Comparison of ENCODE assay signal across 6 cellular contexts in the genomic region with DNA sequence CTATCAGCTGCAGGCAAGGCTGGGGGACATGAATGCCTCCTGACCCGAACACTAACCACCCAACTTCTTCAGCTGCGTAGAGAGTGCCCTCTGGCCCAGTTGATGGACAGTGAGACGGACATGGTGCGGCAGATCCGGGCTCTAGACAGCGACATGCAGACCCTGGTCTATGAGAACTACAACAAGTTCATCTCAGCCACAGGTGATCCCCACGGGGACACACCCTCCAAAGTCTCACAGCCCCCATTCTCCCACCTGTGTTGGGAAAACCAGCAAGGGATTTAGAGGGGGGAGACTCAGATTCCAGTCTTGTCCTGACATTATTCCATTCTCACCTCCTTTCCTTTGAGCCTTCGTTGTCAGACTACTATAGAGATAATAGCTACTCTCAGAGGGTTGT. TPM values are rescaled to one million over a fixed set of nuclear protein-coding genes. Genes with fewer than 3 reads are reported as not detected.
DNase-seq lines count a peak whose midpoint lies in the region; ATAC-seq and TF ChIP-seq lines count a peak whose summit lies in the region.

No MANE protein-coding gene starts in this region.

- no peak for DNase-seq in stimulated activated effector memory CD8-positive, alpha-beta T cell treated with anti-CD3 and anti-CD28 coated beads, Interleukin-12 subunit alpha, Interleukin-12 subunit beta, amount 100 ng/mL, for 72 hours (ENCODE audit: low spot score in 2 of 2)
- DNase-seq in NCI-H526 treated with DMSO at 0.1 percent for 48 hours (lab: John Stamatoyannopoulos, UW): no peak
- no peak for DNase-seq in MV-4-11 (lab: John Stamatoyannopoulos, UW)

- H3K4me3 Mint-ChIP-seq in stimulated activated effector memory CD8-positive, alpha-beta T cell treated with anti-CD3 and anti-CD28 coated beads, Interleukin-12 subunit alpha, Interleukin-12 subunit beta, amount 100 ng/mL, for 72 hours: peak overlapping the region; percentile 70

- no peaks in the 10 kb centered on the region for H3K9me3 ChIP-seq in OCI-LY3 (ENCODE audit: insufficient read depth, low read length)
- H3K9me3 ChIP-seq in esophagus (ENCODE audit: control insufficient read depth in 2 of 2, insufficient read depth in 1 of 2, low read depth in 1 of 2, low read length in 1 of 2): no peaks in the 10 kb centered on the region

- H3K9me3 Mint-ChIP-seq in stimulated activated effector memory CD8-positive, alpha-beta T cell treated with anti-CD3 and anti-CD28 coated beads, Interleukin-12 subunit alpha, Interleukin-12 subunit beta, amount 100 ng/mL, for 72 hours: no peaks in the 10 kb centered on the region

- peak overlapping the region; percentile 91 for H3K4me2 ChIP-seq in OCI-LY3 (ENCODE audit: low read length)

- peaks cover 8% of the 10 kb centered on the region for H3K36me3 ChIP-seq in OCI-LY3 (replicated peaks; ENCODE audit: low read depth, low read length)
- peaks cover 0 to 4% of the 10 kb centered on the region in 2 donors for H3K36me3 ChIP-seq in esophagus (ENCODE audit: control insufficient read depth in 2 of 2, insufficient read depth in 2 of 2, low read length in 1 of 2)

- H3K4me1 ChIP-seq in OCI-LY3 (ENCODE audit: low read length) (peaks cover 21% of the 10 kb centered on the region), esophagus (ENCODE audit: control insufficient read depth in 2 of 2, insufficient read depth in 2 of 2, low read length in 1 of 2) (peaks cover 0 to 11% of the 10 kb centered on the region in 2 donors)

- H3K27me3 ChIP-seq in OCI-LY3 (ENCODE audit: low read depth, low read length) (no peaks in the 10 kb centered on the region), esophagus (ENCODE audit: control insufficient read depth in 1 of 2, insufficient read depth in 2 of 2, low read length in 2 of 2) (no peaks in the 10 kb centered on the region)

- no peak overlapping the region for H3K27ac ChIP-seq in OCI-LY3 (ENCODE audit: low read length)
- peak overlapping the region; percentile 94 to 96 for H3K27ac ChIP-seq in esophagus (ENCODE audit: low read depth in 2 of 2, low read length in 1 of 2)

- 30 to 34% methylated on average over 8 of the region's 8 CpGs for WGBS in esophagus, 2 donors

- H3K27ac Mint-ChIP-seq in stimulated activated effector memory CD8-positive, alpha-beta T cell treated with anti-CD3 and anti-CD28 coated beads, Interleukin-12 subunit alpha, Interleukin-12 subunit beta, amount 100 ng/mL, for 72 hours: peak overlapping the region; percentile 94

- peak overlapping the region; percentile 86 for H3K9ac ChIP-seq in OCI-LY3 (ENCODE audit: low read length)

- ATAC-seq in stimulated activated effector memory CD8-positive, alpha-beta T cell treated with anti-CD3 and anti-CD28 coated beads, Interleukin-12 subunit alpha, Interleukin-12 subunit beta, amount 100 ng/mL, for 72 hours: no peak
- no peak for ATAC-seq in HG02759 (IDR thresholded peaks at IDR 0.05; ENCODE audit: unreplicated experiment)

- peaks cover 3% of the 10 kb centered on the region; the same call in 1 of the 2 replicates for H4K20me1 ChIP-seq in OCI-LY3 (ENCODE audit: insufficient read depth, low read length)

- H3K4me3 ChIP-seq in OCI-LY3 (ENCODE audit: low read length): peak overlapping the region; percentile 87
- peak overlapping the region; percentile 70 to 93 for H3K4me3 ChIP-seq in esophagus (ENCODE audit: low read depth in 1 of 2, low read length in 2 of 2)

- peaks cover 56% of the 10 kb centered on the region for H3K36me3 Mint-ChIP-seq in stimulated activated effector memory CD8-positive, alpha-beta T cell treated with anti-CD3 and anti-CD28 coated beads, Interleukin-12 subunit alpha, Interleukin-12 subunit beta, amount 100 ng/mL, for 72 hours

- peaks cover 27% of the 10 kb centered on the region for H3K79me2 ChIP-seq in OCI-LY3 (ENCODE audit: low read length)

- TF ChIP-seq CTCF in OCI-LY3 (IDR thresholded peaks at IDR 0.05; ENCODE audit: low read depth, low read length): no peak

- H2AFZ ChIP-seq in OCI-LY3 (ENCODE audit: low read depth, low read length): no peak overlapping the region

- H3K4me1 Mint-ChIP-seq in stimulated activated effector memory CD8-positive, alpha-beta T cell treated with anti-CD3 and anti-CD28 coated beads, Interleukin-12 subunit alpha, Interleukin-12 subunit beta, amount 100 ng/mL, for 72 hours: peaks cover 5% of the 10 kb centered on the region

RNA-seq across cellular contexts. Expression of gene VPS51, which starts 0.9 kb away (rescaled TPM):
- 10 to 100 TPM; 62.3 to 70.4 TPM for polyA plus RNA-seq in esophagus

RNA-seq across cellular contexts. Expression of gene ZFPL1, which starts 12.9 kb away (rescaled TPM):
- 10 to 100 TPM; 30.6 to 30.9 TPM for polyA plus RNA-seq in esophagus

RNA-seq across cellular contexts. Expression of gene CDCA5, which starts 13.1 kb away (rescaled TPM):
- polyA plus RNA-seq in esophagus: 1 to 10 TPM; 4.3 to 8.8 TPM

RNA-seq across cellular contexts. Expression of gene TM7SF2, which starts 14.7 kb away (rescaled TPM):
- polyA plus RNA-seq in esophagus: 10 to 100 TPM; 48.3 to 68.3 TPM

RNA-seq across cellular contexts. Expression of gene ZNHIT2, which starts 20.6 kb away (rescaled TPM):
- polyA plus RNA-seq in esophagus: 10 to 100 TPM; 12.4 to 13.3 TPM
